8 cellular contexts compared by ENCODE assay signal in genomic region chrX:71533514-71533849, GRCh38. TPM values are rescaled to one million over a fixed set of nuclear protein-coding genes. Genes with fewer than 3 reads are reported as not detected.
DNase-seq lines count a peak whose midpoint lies in the region; ATAC-seq and TF ChIP-seq lines count a peak whose summit lies in the region.

No MANE protein-coding gene starts in this region.

- H3K27me3 Mint-ChIP-seq in CD8-positive, alpha-beta memory T cell: peaks cover 0 to 14% of the 10 kb centered on the region in 2 donors
- no peaks in the 10 kb centered on the region for H3K27me3 Mint-ChIP-seq in osteocyte (ENCODE audit: unreplicated experiment)

- no peaks in the 10 kb centered on the region for H3K27me3 ChIP-seq in CD8-positive, alpha-beta memory T cell (ENCODE audit: insufficient read depth, low read length, poor library complexity, severe bottlenecking)
- H3K27me3 ChIP-seq in Peyer's patch (no peaks in the 10 kb centered on the region), esophagus (ENCODE audit: control insufficient read depth in 1 of 2, insufficient read depth in 2 of 2, low read length in 2 of 2) (no peaks in the 10 kb centered on the region)

- ATAC-seq in GM21576 (IDR thresholded peaks at IDR 0.05; ENCODE audit: unreplicated experiment) (no peak), HG03045 (IDR thresholded peaks at IDR 0.05; ENCODE audit: unreplicated experiment) (no peak), GM18870 (IDR thresholded peaks at IDR 0.05; ENCODE audit: unreplicated experiment) (no peak)

- peak overlapping the region; percentile 89 for H3K27ac ChIP-seq in CD8-positive, alpha-beta memory T cell (ENCODE audit: low read depth, low read length)
- peak overlapping the region; percentile 85 to 91 (median 90) for H3K27ac ChIP-seq in Peyer's patch
- peak overlapping the region; percentile 91 to 92 for H3K27ac ChIP-seq in esophagus (ENCODE audit: low read depth in 2 of 2, low read length in 1 of 2)

- peaks cover 0 to 4% (median 0%) of the 10 kb centered on the region in 5 donors for H3K9me3 Mint-ChIP-seq in CD8-positive, alpha-beta memory T cell
- peaks cover 6% of the 10 kb centered on the region for H3K9me3 Mint-ChIP-seq in osteocyte (ENCODE audit: unreplicated experiment)

- no peak for DNase-seq in CD8-positive, alpha-beta memory T cell
- DNase-seq in Peyer's patch: no peak
- DNase-seq in osteocyte (ENCODE audit: extremely low spot score, unreplicated experiment): no peak
- no peak for DNase-seq in erythroblast (lab: John Stamatoyannopoulos, UW)

- CTCF ChIA-PET in CD8-positive, alpha-beta memory T cell (lab: Charles Lee): interaction anchor here (1.5 to 1.9 kb wide), 4 partner anchors 18 to 422 kb away, joined by 3 to 6 read pairs (median 4); partner anchors contain the start of gene IL2RG

- H3K36me3 ChIP-seq in CD8-positive, alpha-beta memory T cell (ENCODE audit: insufficient read depth, low read length): peaks cover 4% of the 10 kb centered on the region
- H3K36me3 ChIP-seq in Peyer's patch (no peaks in the 10 kb centered on the region), esophagus (ENCODE audit: control insufficient read depth in 2 of 2, insufficient read depth in 2 of 2, low read length in 1 of 2) (no peaks in the 10 kb centered on the region)

- TF ChIP-seq CTCF in Peyer's patch (IDR thresholded peaks at IDR 0.05): no peak
- TF ChIP-seq CTCF in osteocyte (IDR thresholded peaks at IDR 0.05): no peak

- peak overlapping the region; percentile 96 for H3K4me3 ChIP-seq in CD8-positive, alpha-beta memory T cell (ENCODE audit: low read length)
- H3K4me3 ChIP-seq in Peyer's patch: peak overlapping the region; percentile 62 to 77 (median 68)
- peak overlapping the region; percentile 62 to 84 for H3K4me3 ChIP-seq in esophagus (ENCODE audit: low read depth in 1 of 2, low read length in 2 of 2)

- POLR2A ChIA-PET in CD8-positive, alpha-beta memory T cell (lab: Charles Lee): interaction anchor here (0.5 to 4.0 kb wide), 14 partner anchors 10 to 351 kb away, joined by 3 to 20 read pairs (median 4); partner anchors contain the start of gene TAF1

- H3K4me1 ChIP-seq in CD8-positive, alpha-beta memory T cell (ENCODE audit: insufficient read depth, low read length): peaks cover 21% of the 10 kb centered on the region
- H3K4me1 ChIP-seq in Peyer's patch (peaks cover 0 to 5% (median 0%) of the 10 kb centered on the region in 4 donors), esophagus (ENCODE audit: control insufficient read depth in 2 of 2, insufficient read depth in 2 of 2, low read length in 1 of 2) (no peaks in the 10 kb centered on the region)

- H3K36me3 Mint-ChIP-seq in CD8-positive, alpha-beta memory T cell: peaks cover 0 to 45% (median 0%) of the 10 kb centered on the region in 3 donors
- no peaks in the 10 kb centered on the region for H3K36me3 Mint-ChIP-seq in osteocyte (ENCODE audit: unreplicated experiment)

- peak overlapping the region; percentile 94 to 100 (median 97) for H3K4me3 Mint-ChIP-seq in CD8-positive, alpha-beta memory T cell
- H3K4me3 Mint-ChIP-seq in osteocyte (ENCODE audit: unreplicated experiment): peak overlapping the region; percentile 92

- peak overlapping the region; percentile 94 to 97 (median 96) for H3K27ac Mint-ChIP-seq in CD8-positive, alpha-beta memory T cell
- H3K27ac Mint-ChIP-seq in osteocyte (ENCODE audit: unreplicated experiment): peak overlapping the region; percentile 90

- TF ChIP-seq POLR2A in Peyer's patch (IDR thresholded peaks at IDR 0.05): no peak
- TF ChIP-seq POLR2A in erythroblast (IDR thresholded peaks at IDR 0.05; ENCODE audit: low read length): no peak

- no peaks in the 10 kb centered on the region for H3K9me3 ChIP-seq in CD8-positive, alpha-beta memory T cell (ENCODE audit: low read length)
- H3K9me3 ChIP-seq in Peyer's patch (no peaks in the 10 kb centered on the region), esophagus (ENCODE audit: control insufficient read depth in 2 of 2, insufficient read depth in 1 of 2, low read depth in 1 of 2, low read length in 1 of 2) (no peaks in the 10 kb centered on the region)

- peaks cover 21 to 36% (median 28%) of the 10 kb centered on the region in 3 donors for H3K4me1 Mint-ChIP-seq in CD8-positive, alpha-beta memory T cell
- H3K4me1 Mint-ChIP-seq in osteocyte (ENCODE audit: unreplicated experiment): peaks cover 33% of the 10 kb centered on the region

- 1 to 25% methylated on average over 12 of the region's 12 CpGs for WGBS in esophagus, 2 donors

RNA-seq across cellular contexts. Expression of gene OGT, which starts 0.6 kb away (rescaled TPM):
- total RNA-seq in CD8-positive, alpha-beta memory T cell: 100 to 1,000 TPM; 211 to 216 TPM
- 35.6 TPM for polyA plus RNA-seq in CD8-positive, alpha-beta memory T cell
- total RNA-seq in Peyer's patch (100 to 1,000 TPM; 118 to 297 (median 183) TPM), osteocyte (210 and 238 TPM in 2 replicates)
- polyA plus RNA-seq in esophagus: 10 to 100 TPM; 30.2 to 61.3 TPM

RNA-seq across cellular contexts. Expression of gene GCNA, which starts 44.8 kb away (rescaled TPM):
- total RNA-seq in CD8-positive, alpha-beta memory T cell: 1 to 10 TPM; 3.9 to 4.2 TPM
- polyA plus RNA-seq in CD8-positive, alpha-beta memory T cell: 0.67 TPM
- total RNA-seq in Peyer's patch: 10 to 100 TPM in 1 of 4 donors, 1 to 10 TPM in 3; 3.0 to 15.7 (median 4.9) TPM
- polyA plus RNA-seq in esophagus: under 1 TPM; 0.84 to 0.98 TPM
- total RNA-seq in osteocyte: 4.4 and 4.6 TPM in 2 replicates
